9 cellular contexts compared by ENCODE assay signal in genomic region chr9:123749580-123750202, GRCh38.
DNase-seq lines count a peak whose midpoint lies in the region; ATAC-seq, FAIRE-seq and TF ChIP-seq lines count a peak whose summit lies in the region.
"Had no signal": no experiment of that assay in that cellular context is flagged by ENCODE, and none has a peak within 500 bp of the region (broad histone marks: within the 10 kb centered on the region; RNA-seq: fewer than 3 reads in every experiment).

No MANE protein-coding gene starts in this region.

- peak; percentile 18 for DNase-seq in stimulated activated CD4-positive, alpha-beta T cell treated with anti-CD3 and anti-CD28 coated beads, Interleukin-15, amount 100 ng/mL, for 24 hours
- DNase-seq in stimulated activated CD4-positive, alpha-beta T cell treated with anti-CD3 and anti-CD28 coated beads, Interleukin-2, amount 100 ng/mL, for 24 hours, result no peak
- DNase-seq in HPDE6-E6E7 (ENCODE audit: extremely low spot score), result peak; percentile 7
- DNase-seq in mammary epithelial cell, result peak; percentile 53
- peak; percentile 11 for DNase-seq in urothelium cell line (ENCODE audit: low spot score)
- DNase-seq in T-helper 17 cell, result no peak
- no peak for DNase-seq in NCI-H1694 (lab: John Stamatoyannopoulos, UW)
- no peak for DNase-seq in NCI-H345 treated with DMSO at 0.1 percent for 48 hours (lab: John Stamatoyannopoulos, UW; ENCODE audit: unreplicated experiment)
- DNase-seq: effector CD8-positive, alpha-beta T cell had no signal

- H3K79me2 ChIP-seq in mammary epithelial cell (ENCODE audit: insufficient read depth, low read length), result no peaks in the 10 kb centered on the region

- H3K4me1 ChIP-seq in mammary epithelial cell (ENCODE audit: insufficient read depth, low read length), result peaks cover 8% of the 10 kb centered on the region

- H3K27ac Mint-ChIP-seq in T-helper 17 cell, result no peak overlapping the region

- intact Hi-C loops in mammary epithelial cell (cut with micrococcal nuclease), result no loop called here

- no TSS peak for BruUV-seq in mammary epithelial cell (replicated peaks; lab: Mats Ljungman, UMichigan)

- CTCF ChIA-PET in mammary epithelial cell (lab: Charles Lee; ENCODE audit: low non-redundant PET), result no interaction called here

- no peak for FAIRE-seq in urothelium cell line (lab: Jason Lieb, UNC)

- no peaks in the 10 kb centered on the region for H4K20me1 ChIP-seq in mammary epithelial cell (ENCODE audit: insufficient read depth, low read length)

- 74% methylated on average over 4 of the region's 4 CpGs for WGBS in mammary epithelial cell (ENCODE audit: low coverage, missing lambda C conversion rate)

- H3K27me3 Mint-ChIP-seq in T-helper 17 cell, result no peaks in the 10 kb centered on the region

- H3K36me3 ChIP-seq in mammary epithelial cell (ENCODE audit: insufficient read depth, low read length), result no peaks in the 10 kb centered on the region

- in situ Hi-C loops in mammary epithelial cell (cut with MboI; ENCODE audit: low sequenced_read_pairs in 2 of 2), result no loop called here

- H3K4me3 ChIP-seq in mammary epithelial cell (replicated peaks in 1 of 3; ENCODE audit: insufficient read depth in 1 of 3, low read depth in 2 of 3, low read length in 3 of 3), result no peak overlapping the region

- dilution Hi-C loops in mammary epithelial cell (cut with HindIII; ENCODE audit: low sequenced_read_pairs), result no loop called here

- H3K36me3 Mint-ChIP-seq in T-helper 17 cell (ENCODE audit: low read depth), result no peaks in the 10 kb centered on the region

- H3K27me3 ChIP-seq in mammary epithelial cell (ENCODE audit: insufficient read depth, low read length), result no peaks in the 10 kb centered on the region

- no peak overlapping the region for H2AFZ ChIP-seq in mammary epithelial cell (ENCODE audit: low read depth, low read length)

- H3K27ac ChIP-seq in mammary epithelial cell (ENCODE audit: insufficient read depth, low read depth, low read length), result no peak overlapping the region

- TF ChIP-seq CTCF in mammary epithelial cell (conservative IDR thresholded peaks at IDR 0.05 in 1 of 2, IDR thresholded peaks at IDR 0.05 in 1 of 2; ENCODE audit: extremely low read depth in 1 of 2, insufficient read depth in 1 of 2, low read depth in 1 of 2, low read length in 2 of 2), result peak in 1 of 2 donors; percentile 3

- H3K9ac ChIP-seq in mammary epithelial cell (ENCODE audit: insufficient read depth, low read length), result no peak overlapping the region

- no peak overlapping the region for H3K4me2 ChIP-seq in mammary epithelial cell (ENCODE audit: insufficient read depth, low read depth, low read length)

- no peak overlapping the region for H3K4me3 Mint-ChIP-seq in T-helper 17 cell

- H3K9me3 ChIP-seq in mammary epithelial cell (replicated peaks; ENCODE audit: insufficient read depth, low read length), result no peaks in the 10 kb centered on the region
- no peaks in the 10 kb centered on the region for H3K9me3 ChIP-seq in T-helper 17 cell (ENCODE audit: control insufficient read depth, low read length, poor library complexity, severe bottlenecking)

- peaks cover 13% of the 10 kb centered on the region for H3K4me1 Mint-ChIP-seq in T-helper 17 cell

- ATAC-seq in T-helper 17 cell, result no peak

Comparison
In these comparisons a context has a peak if more than half of its experiments do, and no peak if none do; other contexts are left out.
1. DNase-seq: peak in stimulated activated CD4-positive, alpha-beta T cell treated with anti-CD3 and anti-CD28 coated beads, Interleukin-15, amount 100 ng/mL, for 24 hours (single experiment), HPDE6-E6E7 (single experiment), mammary epithelial cell (single experiment) and urothelium cell line (single experiment); none in stimulated activated CD4-positive, alpha-beta T cell treated with anti-CD3 and anti-CD28 coated beads, Interleukin-2, amount 100 ng/mL, for 24 hours (0 of 2), T-helper 17 cell (0 of 3), NCI-H1694 (single experiment) and NCI-H345 treated with DMSO at 0.1 percent for 48 hours (single experiment).